ENCODE assay signal across 15 cellular contexts in genomic region chr1:62676606-62677356, GRCh38. TPM values are rescaled to one million over a fixed set of nuclear protein-coding genes. Genes with fewer than 3 reads are reported as not detected.
DNase-seq lines count a peak whose midpoint lies in the region; ATAC-seq lines count a peak whose summit lies in the region.
"Had no signal": no experiment of that assay in that cellular context is flagged by ENCODE, and none has a peak within 500 bp of the region (broad histone marks: within the 10 kb centered on the region; RNA-seq: fewer than 3 reads in every experiment).

No MANE protein-coding gene starts in this region.

- H3K27me3 Mint-ChIP-seq in activated T-helper 17 cell treated with anti-CD3 and anti-CD28 coated beads, Interleukin-2, amount 50 U/mL, for 72 hours: no peaks in the 10 kb centered on the region

- no peak overlapping the region for H3K27ac Mint-ChIP-seq in activated T-helper 17 cell treated with anti-CD3 and anti-CD28 coated beads, Interleukin-2, amount 50 U/mL, for 72 hours

- peak; percentile 59 for ATAC-seq in activated T-helper 17 cell treated with anti-CD3 and anti-CD28 coated beads, Interleukin-2, amount 50 U/mL, for 72 hours (replicated peaks)
- ATAC-seq in GM21619 (IDR thresholded peaks at IDR 0.05; ENCODE audit: unreplicated experiment) (no peak), HG03521 (IDR thresholded peaks at IDR 0.05; ENCODE audit: unreplicated experiment) (no peak), sciatic nerve (no peak)

- no peaks in the 10 kb centered on the region for H3K36me3 Mint-ChIP-seq in activated T-helper 17 cell treated with anti-CD3 and anti-CD28 coated beads, Interleukin-2, amount 50 U/mL, for 72 hours (ENCODE audit: low read depth)

- peak; percentile 30 to 38 for DNase-seq in AML-193 (lab: John Stamatoyannopoulos, UW)
- peak; percentile 76 for DNase-seq in HS-5 (ENCODE audit: low read depth)
- DNase-seq in hepatic stellate cell (ENCODE audit: low spot score): peak; percentile 34
- DNase-seq in sciatic nerve (ENCODE audit: low spot score): no peak
- no peak for DNase-seq in NCI-H1092 (lab: John Stamatoyannopoulos, UW)
- DNase-seq: activated CD8-positive, alpha-beta memory T cell treated with anti-CD3 and anti-CD28 coated beads for 24 hours; COR-L47; NCI-H1417 treated with DMSO at 0.1 percent for 48 hours; NCI-H446 treated with DMSO at 0.1 percent for 48 hours; Peyer's patch; stomach had no signal

- intact Hi-C loops in sciatic nerve (cut with DNase I): no loop called here

- H3K4me3 Mint-ChIP-seq in activated T-helper 17 cell treated with anti-CD3 and anti-CD28 coated beads, Interleukin-2, amount 50 U/mL, for 72 hours: no peak overlapping the region
- H3K4me3 Mint-ChIP-seq: neural crest cell had no signal

- peaks cover 3% of the 10 kb centered on the region for H3K4me1 Mint-ChIP-seq in activated T-helper 17 cell treated with anti-CD3 and anti-CD28 coated beads, Interleukin-2, amount 50 U/mL, for 72 hours

- H3K9me3 Mint-ChIP-seq in activated T-helper 17 cell treated with anti-CD3 and anti-CD28 coated beads, Interleukin-2, amount 50 U/mL, for 72 hours: no peaks in the 10 kb centered on the region
- H3K9me3 Mint-ChIP-seq: neural crest cell had no signal

RNA-seq across cellular contexts. Expression of gene DOCK7, which starts 11.4 kb away (rescaled TPM):
- total RNA-seq in activated T-helper 17 cell treated with anti-CD3 and anti-CD28 coated beads, Interleukin-2, amount 50 U/mL, for 72 hours: 10 to 100 TPM; 18.8 to 22.0 TPM
- 101 TPM for total RNA-seq in sciatic nerve

Comparison
In these comparisons a context has a peak if more than half of its experiments do, and no peak if none do; other contexts are left out.
1. DNase-seq: peak in AML-193 (2 of 2), HS-5 (single experiment) and hepatic stellate cell (single experiment); none in sciatic nerve (single experiment) and NCI-H1092 (single experiment).